Comparison of ENCODE assay signal across 9 cellular contexts in the genomic region with DNA sequence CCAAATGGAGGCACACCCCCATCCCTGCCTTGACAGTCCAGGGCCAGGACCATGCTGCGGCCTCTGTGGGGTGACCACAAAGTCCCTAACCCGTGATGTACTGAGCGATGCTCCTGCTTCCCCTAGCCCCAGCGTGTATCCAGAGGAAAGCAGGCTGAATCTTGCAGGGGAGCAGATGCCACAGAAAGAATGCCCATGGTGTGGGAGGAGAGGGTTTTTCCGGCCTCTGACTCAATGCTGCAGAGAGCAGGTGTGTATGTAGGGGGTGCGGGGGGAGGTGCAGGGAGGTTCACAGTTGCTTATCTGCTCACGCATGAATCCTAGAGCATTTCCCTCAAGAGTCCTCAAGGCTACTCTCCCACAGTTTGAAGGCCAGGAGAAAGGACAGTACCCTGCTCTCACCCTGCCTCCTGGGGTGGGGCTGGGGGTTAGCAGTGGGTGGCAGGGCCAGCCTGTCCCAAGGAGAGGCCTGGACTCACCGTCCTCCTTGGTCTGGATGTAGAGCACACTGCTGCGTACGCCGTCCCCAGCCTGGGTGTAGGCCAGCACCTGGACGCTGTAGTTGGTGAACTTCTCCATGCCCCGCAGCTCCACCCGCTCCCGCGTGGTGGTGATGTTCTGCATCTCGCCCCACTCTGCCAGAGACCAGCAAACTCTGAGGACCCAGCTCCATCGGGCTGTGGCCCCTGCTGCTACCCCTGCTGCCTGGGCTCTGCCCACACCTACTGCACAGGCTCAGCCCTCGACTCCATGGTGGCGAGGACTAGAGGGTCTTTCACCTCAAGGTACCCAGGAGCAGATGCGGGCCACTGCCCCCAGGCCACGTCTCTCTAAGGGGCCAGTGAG.
DNase-seq lines count a peak whose midpoint lies in the region; FAIRE-seq and TF ChIP-seq lines count a peak whose summit lies in the region.
"Had no signal": no experiment of that assay in that cellular context is flagged by ENCODE, and none has a peak within 500 bp of the region (broad histone marks: within the 10 kb centered on the region; RNA-seq: fewer than 3 reads in every experiment).

No MANE protein-coding gene starts in this region.

- TF ChIP-seq EP300 in H1 (IDR thresholded peaks at IDR 0.05; ENCODE audit: borderline replicate concordance in 1 of 2, low read depth in 2 of 2, low read length in 2 of 2): no peak

- no peaks in the 10 kb centered on the region for H4K20me1 ChIP-seq in H1 (replicated peaks in 1 of 2; ENCODE audit: control insufficient read depth in 1 of 2, insufficient read depth in 2 of 2, low read length in 2 of 2)

- H2BK120ac ChIP-seq in H1 (replicated peaks; ENCODE audit: low read depth, low read length): no peak overlapping the region

- no peak for TF ChIP-seq POLR2A in H1 (IDR thresholded peaks at IDR 0.05; ENCODE audit: control extremely low read depth in 1 of 2, low read depth in 2 of 2, low read length in 2 of 2)

- peak overlapping the region; percentile 44; the same call in 1 of the 2 replicates for H2BK5ac ChIP-seq in H1 (ENCODE audit: low read depth, low read length)

- no peak overlapping the region for H4K91ac ChIP-seq in H1 (replicated peaks; ENCODE audit: insufficient read length, low read length)

- H2BK12ac ChIP-seq in H1 (ENCODE audit: low read depth, low read length): 0 out of 2 replicates have a peak overlapping the region, but pooled peaks have one; percentile 39

- FAIRE-seq in H1 (lab: Jason Lieb, UNC): no peak
- FAIRE-seq in urothelium cell line (lab: Jason Lieb, UNC): no peak

- H2AFZ ChIP-seq in H1 (ENCODE audit: low read length): no peak overlapping the region

- in situ Hi-C loops in ACHN (cut with HindIII; ENCODE audit: low pct_ligation_motif_present, low pct_unique_long_range_greater_than_20kb, low sequenced_read_pairs): no loop called here

- DNase-seq in stimulated activated CD4-positive, alpha-beta T cell treated with anti-CD3 and anti-CD28 coated beads, Interleukin-12 subunit alpha, Interleukin-12 subunit beta, amount 100 ng/mL, for 48 hours (ENCODE audit: low read depth in 2 of 3, low spot score in 1 of 3): peak in 2 of 3 donors; percentile 18 to 38
- no peak for DNase-seq in stimulated activated CD4-positive, alpha-beta T cell treated with anti-CD3 and anti-CD28 coated beads, Interleukin-12 subunit alpha, Interleukin-12 subunit beta, amount 100 ng/mL, for 4 hours
- DNase-seq in NCI-H2196 treated with DMSO at 0.1 percent for 48 hours (lab: John Stamatoyannopoulos, UW; ENCODE audit: unreplicated experiment) (peak; percentile 51), H1 (ENCODE audit: low read depth in 1 of 2, low spot score in 2 of 2) (no peak), urothelium cell line (ENCODE audit: low spot score) (peak; percentile 27), ACHN (no peak), NCI-H446 (lab: John Stamatoyannopoulos, UW) (no peak), SKM-1 treated with dmso at 0.1 percent for 144 hours (lab: John Stamatoyannopoulos, UW; ENCODE audit: unreplicated experiment) (no peak)
- DNase-seq: OCI-M1 had no signal

- no peak overlapping the region for H2BK20ac ChIP-seq in H1 (ENCODE audit: low read length)

- no peak overlapping the region for H3K4me3 ChIP-seq in H1 (ENCODE audit: extremely low read depth in 1 of 4, insufficient read depth in 2 of 4, low read depth in 3 of 4, low read length in 4 of 4)

- no peak overlapping the region for H3K18ac ChIP-seq in H1 (ENCODE audit: extremely low read depth, low read length)

- H3K9ac ChIP-seq in H1 (replicated peaks in 1 of 4; ENCODE audit: extremely low read depth in 1 of 4, low read depth in 3 of 4, low read length in 3 of 4): no peak overlapping the region

- WGBS in H1 (ENCODE audit: extremely low coverage in 1 of 2, insufficient coverage in 1 of 2, insufficient read length in 1 of 2, insufficient replicate concordance in 2 of 2, low coverage in 1 of 2, low lambda C conversion rate in 2 of 2, missing lambda C conversion rate in 1 of 2), 2 experiments: 91% methylated on average over 14 of the region's 22 CpGs; no CpG with 5 or more reads in 1 of the 2 experiments

- no peaks in the 10 kb centered on the region for H3K79me1 ChIP-seq in H1 (ENCODE audit: low read depth, low read length)

- H3K4me1 ChIP-seq in H1 (replicated peaks in 1 of 4; ENCODE audit: control insufficient read depth in 3 of 4, insufficient read depth in 4 of 4, low read length in 3 of 4): no peaks in the 10 kb centered on the region

- no peak overlapping the region for H4K5ac ChIP-seq in H1 (ENCODE audit: insufficient read length, low read depth, low read length)

- H3K23ac ChIP-seq in H1 (ENCODE audit: insufficient read length): no peak overlapping the region

- H3K4me2 ChIP-seq in H1 (ENCODE audit: insufficient read depth in 1 of 2, low read depth in 2 of 2, low read length in 2 of 2): no peak overlapping the region

- TF ChIP-seq RAD21 in H1 (IDR thresholded peaks at IDR 0.05 in 1 of 2, conservative IDR thresholded peaks at IDR 0.05 in 1 of 2; ENCODE audit: low read depth in 2 of 2, low read length in 2 of 2): no peak

- H3K27ac ChIP-seq in H1 (ENCODE audit: low read depth, low read length): no peak overlapping the region

- no peak overlapping the region for H3K4ac ChIP-seq in H1 (replicated peaks; ENCODE audit: insufficient read length, low read depth, low read length)

- H3K36me3 ChIP-seq in H1 (ENCODE audit: control insufficient read depth in 2 of 4, insufficient read depth in 4 of 4, low read length in 3 of 4): no peaks in the 10 kb centered on the region

- no peak overlapping the region for H2BK15ac ChIP-seq in H1 (ENCODE audit: low read length)

- no peak overlapping the region for H4K8ac ChIP-seq in H1 (ENCODE audit: extremely low read depth, insufficient read depth, low read length)

- TF ChIP-seq CTCF in H1 (IDR thresholded peaks at IDR 0.05; ENCODE audit: control extremely low read depth in 1 of 3, insufficient read depth in 1 of 3, low read depth in 1 of 3, low read length in 3 of 3): no peak

- H3K9me3 ChIP-seq in H1 (ENCODE audit: insufficient read depth in 2 of 2, low read depth in 1 of 2, low read length in 1 of 2): peaks cover 0 to 5% of the 10 kb centered on the region in 2 experiments; a peak in 1 of 4 replicates

- no peaks in the 10 kb centered on the region for H3K23me2 ChIP-seq in H1 (ENCODE audit: low read depth, low read length)

- H2AK5ac ChIP-seq in H1 (ENCODE audit: low read depth, low read length): no peak overlapping the region

- H3K56ac ChIP-seq in H1 (replicated peaks; ENCODE audit: insufficient read length, low read depth, low read length): no peak overlapping the region

- H3K27me3 ChIP-seq in H1 (replicated peaks in 1 of 4; ENCODE audit: control insufficient read depth in 3 of 4, extremely low read depth in 1 of 4, insufficient read depth in 3 of 4, low read length in 3 of 4): no peaks in the 10 kb centered on the region

- no peak overlapping the region for H3K14ac ChIP-seq in H1 (ENCODE audit: insufficient read length)

- no peaks in the 10 kb centered on the region for H3K79me2 ChIP-seq in H1 (ENCODE audit: control insufficient read depth in 1 of 2, insufficient read depth in 2 of 2, low read length in 2 of 2)

- CTCF ChIA-PET in H1 (lab: Charles Lee; ENCODE audit: partially characterized antibody): interaction anchor here (1.0 to 6.0 kb wide), 6 partner anchors 8 to 360 kb away, joined by 3 to 24 read pairs (median 7); no protein-coding TSS in a partner anchor

- POLR2A ChIA-PET in H1 (lab: Charles Lee; ENCODE audit: partially characterized antibody): no interaction called here

Comparison
In these comparisons a context has a peak if more than half of its experiments do, and no peak if none do; other contexts are left out.
1. DNase-seq: peak in stimulated activated CD4-positive, alpha-beta T cell treated with anti-CD3 and anti-CD28 coated beads, Interleukin-12 subunit alpha, Interleukin-12 subunit beta, amount 100 ng/mL, for 48 hours (2 of 3), NCI-H2196 treated with DMSO at 0.1 percent for 48 hours (single experiment) and urothelium cell line (single experiment); none in stimulated activated CD4-positive, alpha-beta T cell treated with anti-CD3 and anti-CD28 coated beads, Interleukin-12 subunit alpha, Interleukin-12 subunit beta, amount 100 ng/mL, for 4 hours (single experiment), H1 (0 of 2), ACHN (single experiment), NCI-H446 (0 of 2) and SKM-1 treated with dmso at 0.1 percent for 144 hours (single experiment).